In genomic region chr2:234496835-234497591, GRCh38 we compare ENCODE assay signal across 8 cellular contexts. TPM values are rescaled to one million over a fixed set of nuclear protein-coding genes. Genes with fewer than 3 reads are reported as not detected.
DNase-seq lines count a peak whose midpoint lies in the region; ATAC-seq and TF ChIP-seq lines count a peak whose summit lies in the region.

Gene ARL4C (minus strand): TSS chr2:234497081. CDS start chr2:234496586, 495 bp downstream.

- TF ChIP-seq POLR2A in lower leg skin (IDR thresholded peaks at IDR 0.05), result peak in 1 of 2 donors; percentile 52

- CTCF ChIA-PET in activated CD4-positive, alpha-beta memory T cell treated with anti-CD3 and anti-CD28 coated beads for 36 hours (lab: Charles Lee), result interaction anchor here (0.6 to 4.4 kb wide), 13 partner anchors 8 to 366 kb away, joined by 3 to 90 read pairs (median 5); no protein-coding TSS in a partner anchor

- peak within 1 kb of the TSS; percentile 49 for H3K4me3 ChIP-seq in lower leg skin (ENCODE audit: low read depth, poor library complexity, severe bottlenecking)

- intact Hi-C loops in activated CD4-positive, alpha-beta memory T cell treated with anti-CD3 and anti-CD28 coated beads for 36 hours (cut with micrococcal nuclease), result no loop called here
- intact Hi-C loops in lower leg skin (cut with DNase I; ENCODE audit: low total_unique reads), result loop anchor here (5.0 kb wide), 1 partner anchor 360 kb away; no protein-coding TSS in a partner anchor

- peak within 1 kb of the TSS; percentile 97 for H3K27ac Mint-ChIP-seq in activated CD4-positive, alpha-beta memory T cell treated with anti-CD3 and anti-CD28 coated beads for 36 hours

- POLR2A ChIA-PET in activated CD4-positive, alpha-beta memory T cell treated with anti-CD3 and anti-CD28 coated beads for 36 hours (lab: Charles Lee), result interaction anchor here (0.6 to 6.5 kb wide), 11 partner anchors 13 to 361 kb away, joined by 3 to 93 read pairs (median 9); no protein-coding TSS in a partner anchor

- peaks cover 31% of the 10 kb centered on the region for H3K36me3 Mint-ChIP-seq in activated CD4-positive, alpha-beta memory T cell treated with anti-CD3 and anti-CD28 coated beads for 36 hours

- H3K9me3 Mint-ChIP-seq in activated CD4-positive, alpha-beta memory T cell treated with anti-CD3 and anti-CD28 coated beads for 36 hours, result no peaks in the 10 kb centered on the region

- WGBS in lower leg skin, 2 donors, result 1 to 2% methylated on average over 12 to 22 of the region's 100 CpGs

- H3K4me3 Mint-ChIP-seq in activated CD4-positive, alpha-beta memory T cell treated with anti-CD3 and anti-CD28 coated beads for 36 hours, result peak within 1 kb of the TSS; percentile 96

- peak; percentile 62 for ATAC-seq in HG02798 (IDR thresholded peaks at IDR 0.05; ENCODE audit: poor library complexity, unreplicated experiment)

- peaks cover 38% of the 10 kb centered on the region for H3K4me1 Mint-ChIP-seq in activated CD4-positive, alpha-beta memory T cell treated with anti-CD3 and anti-CD28 coated beads for 36 hours (ENCODE audit: low read depth)

- DNase-seq in NCI-H1417 (lab: John Stamatoyannopoulos, UW) (peak; percentile 46 to 83 (median 82)), NCI-H1417 treated with DMSO at 0.1 percent for 48 hours (lab: John Stamatoyannopoulos, UW) (no peak), NCI-H2196 treated with DMSO at 0.1 percent for 48 hours (lab: John Stamatoyannopoulos, UW; ENCODE audit: unreplicated experiment) (peak; percentile 39), ecto neural progenitor cell (ENCODE audit: low spot score) (peak; percentile 91), lower leg skin (ENCODE audit: low spot score in 2 of 2) (peak; percentile 47 to 90)
- DNase-seq in activated CD4-positive, alpha-beta memory T cell treated with anti-CD3 and anti-CD28 coated beads for 36 hours, result peak; percentile 77
- DNase-seq in stimulated activated CD8-positive, alpha-beta memory T cell treated with anti-CD3 and anti-CD28 coated beads, Interleukin-4, amount 100 ng/mL, for 24 hours (ENCODE audit: low read depth), result peak; percentile 46

- H3K27me3 Mint-ChIP-seq in activated CD4-positive, alpha-beta memory T cell treated with anti-CD3 and anti-CD28 coated beads for 36 hours, result no peaks in the 10 kb centered on the region

- TF ChIP-seq CTCF in lower leg skin (IDR thresholded peaks at IDR 0.05), result no peak

RNA-seq across cellular contexts. Expression of gene ARL4C, which starts in this region (rescaled TPM):
- total RNA-seq in activated CD4-positive, alpha-beta memory T cell treated with anti-CD3 and anti-CD28 coated beads for 36 hours, result 10 to 100 TPM; 44.4 to 44.7 TPM
- 10 to 100 TPM; 20.5 to 62.7 (median 47.0) TPM for total RNA-seq in lower leg skin
